In genomic region chrX:43641691-43642090, GRCh38 we compare ENCODE assay signal across 23 cellular contexts.
"Had no signal": no experiment of that assay in that cellular context is flagged by ENCODE, and none has a peak within 500 bp of the region (broad histone marks: within the 10 kb centered on the region; RNA-seq: fewer than 3 reads in every experiment).

No MANE protein-coding gene starts in this region.

- H3K4me3 Mint-ChIP-seq: naive B cell; nephron; neural progenitor cell; stimulated activated effector memory CD8-positive, alpha-beta T cell treated with anti-CD3 and anti-CD28 coated beads, Interleukin-12 subunit alpha, Interleukin-12 subunit beta, amount 100 ng/mL, for 72 hours had no signal

- H3K4me1 Mint-ChIP-seq: nephron had no signal

- H3K4me2 ChIP-seq: neural progenitor cell had no signal

- H3K9me3 ChIP-seq: colonic mucosa, esophagus squamous epithelium, lower lobe of right lung, right lobe of liver, stomach, testis, tibial artery, upper lobe of left lung had no signal

- DNase-seq: colonic mucosa; dermis blood vessel endothelial cell; effector memory CD4-positive, alpha-beta T cell; erythroblast; esophagus squamous epithelium; left ventricle myocardium superior; lower lobe of right lung; naive B cell; right lobe of liver; small intestine; stimulated activated CD4-positive, alpha-beta T cell treated with anti-CD3 and anti-CD28 coated beads, Interleukin-12 subunit alpha, Interleukin-12 subunit beta, amount 100 ng/mL, for 4 hours; stimulated activated CD4-positive, alpha-beta T cell treated with anti-CD3 and anti-CD28 coated beads, Interleukin-1b, Interleukin-23, amount 100 ng/mL, for 48 hours; stimulated activated CD4-positive, alpha-beta T cell treated with anti-CD3 and anti-CD28 coated beads, Interleukin-4, amount 100 ng/mL, for 24 hours; stimulated activated naive CD4-positive, alpha-beta T cell treated with Interleukin-2 at 50 U/mL for 16 hours; stomach; testis; tibial artery; upper lobe of left lung had no signal

- H3K27ac Mint-ChIP-seq: naive B cell; neural progenitor cell; progenitor cell of endocrine pancreas; stimulated activated effector memory CD8-positive, alpha-beta T cell treated with anti-CD3 and anti-CD28 coated beads, Interleukin-12 subunit alpha, Interleukin-12 subunit beta, amount 100 ng/mL, for 72 hours had no signal

- ATAC-seq: left ventricle myocardium superior; lower lobe of right lung; right lobe of liver; stimulated activated effector memory CD8-positive, alpha-beta T cell treated with anti-CD3 and anti-CD28 coated beads, Interleukin-12 subunit alpha, Interleukin-12 subunit beta, amount 100 ng/mL, for 72 hours had no signal

- H3K9ac ChIP-seq: neural progenitor cell, parathyroid adenoma had no signal

- H3K79me2 ChIP-seq: parathyroid adenoma had no signal

- H3K27me3 ChIP-seq: colonic mucosa, esophagus squamous epithelium, neural progenitor cell, right lobe of liver, testis, tibial artery, upper lobe of left lung had no signal

- H3K27me3 Mint-ChIP-seq: progenitor cell of endocrine pancreas had no signal

- H3K36me3 Mint-ChIP-seq: naive B cell; neural progenitor cell; stimulated activated effector memory CD8-positive, alpha-beta T cell treated with anti-CD3 and anti-CD28 coated beads, Interleukin-12 subunit alpha, Interleukin-12 subunit beta, amount 100 ng/mL, for 72 hours had no signal

- H3K27ac ChIP-seq: colonic mucosa, esophagus squamous epithelium, lower lobe of right lung, neural progenitor cell, parathyroid adenoma, right lobe of liver, stomach, testis, tibial artery, upper lobe of left lung had no signal

- H2AFZ ChIP-seq: neural progenitor cell, parathyroid adenoma had no signal

- H3K9me3 Mint-ChIP-seq: neural progenitor cell; stimulated activated effector memory CD8-positive, alpha-beta T cell treated with anti-CD3 and anti-CD28 coated beads, Interleukin-12 subunit alpha, Interleukin-12 subunit beta, amount 100 ng/mL, for 72 hours had no signal

- H3K36me3 ChIP-seq: colonic mucosa, esophagus squamous epithelium, lower lobe of right lung, neural progenitor cell, right lobe of liver, stomach, tibial artery, upper lobe of left lung had no signal

- H3K4me1 ChIP-seq: colonic mucosa, parathyroid adenoma, right lobe of liver, stomach, testis, upper lobe of left lung had no signal

- H3K4me3 ChIP-seq: colonic mucosa, esophagus squamous epithelium, lower lobe of right lung, neural progenitor cell, right lobe of liver, stomach, testis, tibial artery, upper lobe of left lung had no signal
